ENCODE assay signal across 27 cellular contexts in genomic region chr4:23635468-23635867, GRCh38.
"Had no signal": no experiment of that assay in that cellular context is flagged by ENCODE, and none has a peak within 500 bp of the region (broad histone marks: within the 10 kb centered on the region; RNA-seq: fewer than 3 reads in every experiment).

No MANE protein-coding gene starts in this region.

- H3K36me3 ChIP-seq: stomach, suprapubic skin, thoracic aorta, thyroid gland, tibial artery, tibial nerve, transverse colon, upper lobe of left lung, upper lobe of right lung, uterus, vagina had no signal

- H3K4me1 ChIP-seq: stomach, suprapubic skin, testis, tibial artery, tibial nerve, transverse colon, upper lobe of left lung, upper lobe of right lung, uterus, vagina had no signal

- FAIRE-seq: urothelium cell line had no signal

- DNase-seq: stimulated activated CD4-positive, alpha-beta T cell treated with anti-CD3 and anti-CD28 coated beads, Interleukin-2, amount 100 ng/mL, for 48 hours; stimulated activated CD4-positive, alpha-beta T cell treated with anti-CD3 and anti-CD28 coated beads, Interleukin-4, amount 100 ng/mL, for 1 hour; stimulated activated CD4-positive, alpha-beta T cell treated with anti-CD3 and anti-CD28 coated beads, Interleukin-4, amount 100 ng/mL, for 24 hours; stimulated activated CD4-positive, alpha-beta T cell treated with anti-CD3 and anti-CD28 coated beads, Interleukin-4, amount 100 ng/mL, for 4 hours; stimulated activated CD8-positive, alpha-beta memory T cell treated with anti-CD3 and anti-CD28 coated beads, Interleukin-4, amount 100 ng/mL, for 48 hours; stimulated activated naive B cell treated with anti-CD40 and anti-IgM and Interleukin-4, amounts not matched to agents 10 μg/mL and 1 μg/mL and 100 μg/mL, for 72 hours; stimulated activated naive CD4-positive, alpha-beta T cell; stimulated activated naive CD4-positive, alpha-beta T cell treated with Interleukin-2 at 50 U/mL for 16 hours; stimulated activated naive CD8-positive, alpha-beta T cell treated with anti-CD3 and anti-CD28 coated beads, Interleukin-15, amount 100 ng/mL, for 72 hours; stimulated activated naive CD8-positive, alpha-beta T cell treated with anti-CD3 and anti-CD28 coated beads, Interleukin-15, Interleukin-2, amounts not matched to agents 100 U/mL and 50 U/mL, for 24 hours; stomach; substantia nigra; testis; thyroid gland; tibial artery; transverse colon; trophoblast cell; upper lobe of left lung; upper lobe of right lung; uterus had no signal

- ATAC-seq: stimulated activated effector memory CD8-positive, alpha-beta T cell treated with anti-CD3 and anti-CD28 coated beads, Interleukin-12 subunit alpha, Interleukin-12 subunit beta, amount 100 ng/mL, for 72 hours; stimulated activated memory B cell treated with anti-CD40 and anti-IgM and Interleukin-4, amounts not matched to agents 10 μg/mL and 1 μg/mL and 100 μg/mL, for 72 hours; stimulated activated naive B cell treated with anti-CD40 and anti-IgM and Interleukin-4, amounts not matched to agents 10 μg/mL and 1 μg/mL and 100 μg/mL, for 72 hours; stimulated activated naive CD8-positive, alpha-beta T cell treated with anti-CD3 and anti-CD28 coated beads, Interleukin-15, amount 100 ng/mL, for 72 hours; stimulated activated naive CD8-positive, alpha-beta T cell treated with anti-CD3 and anti-CD28 coated beads, Interleukin-15, Interleukin-2, amounts not matched to agents 100 U/mL and 50 U/mL, for 24 hours; upper lobe of right lung had no signal

- H3K9me3 ChIP-seq: stomach, suprapubic skin, testis, thoracic aorta, thyroid gland, tibial artery, transverse colon, upper lobe of left lung, upper lobe of right lung, uterus, vagina had no signal

- H3K27ac ChIP-seq: stomach, suprapubic skin, testis, thoracic aorta, thyroid gland, tibial artery, tibial nerve, transverse colon, upper lobe of left lung, upper lobe of right lung, uterus, vagina had no signal

- H3K4me3 ChIP-seq: stomach, suprapubic skin, testis, thoracic aorta, thyroid gland, tibial artery, tibial nerve, transverse colon, upper lobe of left lung, upper lobe of right lung, uterus, vagina had no signal

- H3K27me3 ChIP-seq: stomach, suprapubic skin, testis, thyroid gland, tibial artery, tibial nerve, transverse colon, upper lobe of left lung, upper lobe of right lung, uterus, vagina had no signal
